1 cellular context compared by ENCODE assay signal in the genomic region with DNA sequence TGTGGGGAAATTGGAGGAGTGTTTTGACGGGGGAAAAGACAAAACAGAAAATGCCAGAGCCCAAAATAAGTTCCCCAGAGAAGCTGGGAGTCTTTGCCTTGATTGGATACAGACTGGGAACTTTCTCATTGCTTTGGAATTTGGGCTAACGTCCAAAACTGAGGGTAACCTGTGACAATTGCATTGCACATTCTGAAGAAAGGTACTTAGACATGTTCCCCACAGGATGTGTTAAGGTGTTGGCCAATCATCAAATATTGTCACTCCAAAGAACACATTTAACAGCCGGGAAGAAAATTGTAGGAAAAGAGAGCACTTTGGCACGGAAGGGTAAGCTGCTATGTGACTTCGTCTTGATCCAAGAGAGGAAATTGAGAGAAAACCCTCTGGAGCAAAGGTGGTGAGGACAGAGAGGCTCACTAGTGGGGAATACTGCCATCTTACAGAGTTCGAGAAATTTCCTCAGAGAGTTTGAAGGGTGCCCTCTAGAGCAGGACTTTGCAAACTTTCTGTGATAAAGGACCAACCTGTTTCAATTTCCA.
TF ChIP-seq lines count a peak whose summit lies in the region.

No MANE protein-coding gene starts in this region.

TF ChIP-seq in K562, 482 proteins besides CTCF, POLR2A, EP300 and RAD21 (continued from another document):
- no peak for TF ChIP-seq HES1 (IDR thresholded peaks at IDR 0.05; ENCODE audit: low read depth)
- no peak for TF ChIP-seq DLX4 (CRISPR knock-in tag; IDR thresholded peaks at IDR 0.05)
- TF ChIP-seq, protein P1, sequence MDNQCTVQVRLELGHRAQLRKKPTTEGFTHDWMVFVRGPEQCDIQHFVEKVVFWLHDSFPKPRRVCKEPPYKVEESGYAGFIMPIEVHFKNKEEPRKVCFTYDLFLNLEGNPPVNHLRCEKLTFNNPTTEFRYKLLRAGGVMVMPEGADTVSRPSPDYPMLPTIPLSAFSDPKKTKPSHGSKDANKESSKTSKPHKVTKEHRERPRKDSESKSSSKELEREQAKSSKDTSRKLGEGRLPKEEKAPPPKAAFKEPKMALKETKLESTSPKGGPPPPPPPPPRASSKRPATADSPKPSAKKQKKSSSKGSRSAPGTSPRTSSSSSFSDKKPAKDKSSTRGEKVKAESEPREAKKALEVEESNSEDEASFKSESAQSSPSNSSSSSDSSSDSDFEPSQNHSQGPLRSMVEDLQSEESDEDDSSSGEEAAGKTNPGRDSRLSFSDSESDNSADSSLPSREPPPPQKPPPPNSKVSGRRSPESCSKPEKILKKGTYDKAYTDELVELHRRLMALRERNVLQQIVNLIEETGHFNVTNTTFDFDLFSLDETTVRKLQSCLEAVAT (IDR thresholded peaks at IDR 0.05): no peak
- no peak for TF ChIP-seq CTCFL (IDR thresholded peaks at IDR 0.05; ENCODE audit: borderline replicate concordance, insufficient read depth, low read depth, low read length, poor library complexity, severe bottlenecking)
- no peak for TF ChIP-seq XRCC5 (IDR thresholded peaks at IDR 0.05; ENCODE audit: low read depth, low read length)
- TF ChIP-seq ARID1B (IDR thresholded peaks at IDR 0.05): no peak
- no peak for TF ChIP-seq ZNF175 (CRISPR knock-in tag; IDR thresholded peaks at IDR 0.05; ENCODE audit: low read depth)
- no peak for TF ChIP-seq ATF7 (IDR thresholded peaks at IDR 0.05)
- TF ChIP-seq SMARCE1 (IDR thresholded peaks at IDR 0.05): no peak
- no peak for TF ChIP-seq MEIS2 (IDR thresholded peaks at IDR 0.05; ENCODE audit: partially characterized antibody)
- no peak for TF ChIP-seq HOXB6 (CRISPR knock-in tag; IDR thresholded peaks at IDR 0.05; ENCODE audit: borderline replicate concordance)
- TF ChIP-seq MTA3 (IDR thresholded peaks at IDR 0.05; ENCODE audit: borderline replicate concordance): no peak
